ENCODE assay signal across 1 cellular context in genomic region chr1:113783254-113784103, GRCh38.
TF ChIP-seq lines count a peak whose summit lies in the region.

No MANE protein-coding gene starts in this region.

TF ChIP-seq in WTC11, 78 proteins besides CTCF, POLR2A, EP300 and RAD21 (continued from another document):
- TF ChIP-seq STAT6 (CRISPR knock-in tag; conservative IDR thresholded peaks at IDR 0.05; ENCODE audit: low read depth), result no peak
- TF ChIP-seq ZBTB43 (CRISPR knock-in tag; IDR thresholded peaks at IDR 0.05), result no peak
- TF ChIP-seq GRHL2 (CRISPR knock-in tag; IDR thresholded peaks at IDR 0.05; ENCODE audit: insufficient replicate concordance, severe bottlenecking), result no peak
- TF ChIP-seq FOXJ3 (CRISPR knock-in tag; IDR thresholded peaks at IDR 0.05; ENCODE audit: borderline replicate concordance), result no peak
- TF ChIP-seq ZNF396 (CRISPR knock-in tag; IDR thresholded peaks at IDR 0.05; ENCODE audit: borderline replicate concordance), result no peak
- no peak for TF ChIP-seq ZNF423 (CRISPR knock-in tag; IDR thresholded peaks at IDR 0.05)
- TF ChIP-seq ZNF232 (CRISPR knock-in tag; IDR thresholded peaks at IDR 0.05), result no peak
TF ChIP-seq in WTC11: peak in this region for 0.
